Comparison of ENCODE assay signal across 8 cellular contexts in the genomic region with DNA sequence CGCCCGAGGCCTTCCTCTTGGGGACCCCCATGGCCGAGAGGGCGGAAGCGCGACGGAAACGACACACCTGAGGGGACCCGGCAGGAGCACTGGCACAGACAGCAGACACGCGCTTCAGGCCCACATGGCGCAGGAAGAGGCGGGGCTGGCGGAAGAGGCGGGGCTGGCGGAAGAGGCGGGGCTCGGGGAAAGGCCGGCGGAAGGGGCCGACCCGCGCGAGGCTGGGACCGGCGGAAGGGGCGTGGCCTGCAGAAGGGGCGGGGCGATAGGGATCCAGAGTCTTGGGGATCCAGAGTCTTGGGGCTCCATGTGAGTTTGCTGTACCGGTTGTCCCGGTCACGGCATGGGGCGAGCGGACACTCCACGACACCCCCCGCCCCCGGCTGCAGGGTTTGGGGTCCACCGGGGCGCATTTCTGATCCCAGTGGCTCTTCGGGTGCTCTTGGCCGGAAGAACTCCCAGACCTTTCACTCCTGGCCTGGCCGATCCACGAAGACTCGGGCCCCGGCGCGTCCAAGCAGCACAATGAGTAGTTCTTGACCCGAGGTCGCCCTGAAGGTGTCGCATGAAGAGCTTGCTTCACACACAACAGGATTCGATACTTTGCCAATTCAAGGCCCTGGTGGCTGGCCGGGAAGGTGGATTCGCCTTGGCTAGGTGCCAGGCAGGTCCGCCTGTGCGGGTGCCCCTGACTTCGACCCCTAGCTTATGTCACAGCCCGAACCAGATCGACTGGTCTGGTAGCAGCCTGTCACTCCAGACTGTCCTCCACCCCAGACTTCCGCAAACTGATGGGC. TPM values are rescaled to one million over a fixed set of nuclear protein-coding genes. Genes with fewer than 3 reads are reported as not detected.
DNase-seq lines count a peak whose midpoint lies in the region; ATAC-seq, FAIRE-seq and TF ChIP-seq lines count a peak whose summit lies in the region.

A gene with protein sequence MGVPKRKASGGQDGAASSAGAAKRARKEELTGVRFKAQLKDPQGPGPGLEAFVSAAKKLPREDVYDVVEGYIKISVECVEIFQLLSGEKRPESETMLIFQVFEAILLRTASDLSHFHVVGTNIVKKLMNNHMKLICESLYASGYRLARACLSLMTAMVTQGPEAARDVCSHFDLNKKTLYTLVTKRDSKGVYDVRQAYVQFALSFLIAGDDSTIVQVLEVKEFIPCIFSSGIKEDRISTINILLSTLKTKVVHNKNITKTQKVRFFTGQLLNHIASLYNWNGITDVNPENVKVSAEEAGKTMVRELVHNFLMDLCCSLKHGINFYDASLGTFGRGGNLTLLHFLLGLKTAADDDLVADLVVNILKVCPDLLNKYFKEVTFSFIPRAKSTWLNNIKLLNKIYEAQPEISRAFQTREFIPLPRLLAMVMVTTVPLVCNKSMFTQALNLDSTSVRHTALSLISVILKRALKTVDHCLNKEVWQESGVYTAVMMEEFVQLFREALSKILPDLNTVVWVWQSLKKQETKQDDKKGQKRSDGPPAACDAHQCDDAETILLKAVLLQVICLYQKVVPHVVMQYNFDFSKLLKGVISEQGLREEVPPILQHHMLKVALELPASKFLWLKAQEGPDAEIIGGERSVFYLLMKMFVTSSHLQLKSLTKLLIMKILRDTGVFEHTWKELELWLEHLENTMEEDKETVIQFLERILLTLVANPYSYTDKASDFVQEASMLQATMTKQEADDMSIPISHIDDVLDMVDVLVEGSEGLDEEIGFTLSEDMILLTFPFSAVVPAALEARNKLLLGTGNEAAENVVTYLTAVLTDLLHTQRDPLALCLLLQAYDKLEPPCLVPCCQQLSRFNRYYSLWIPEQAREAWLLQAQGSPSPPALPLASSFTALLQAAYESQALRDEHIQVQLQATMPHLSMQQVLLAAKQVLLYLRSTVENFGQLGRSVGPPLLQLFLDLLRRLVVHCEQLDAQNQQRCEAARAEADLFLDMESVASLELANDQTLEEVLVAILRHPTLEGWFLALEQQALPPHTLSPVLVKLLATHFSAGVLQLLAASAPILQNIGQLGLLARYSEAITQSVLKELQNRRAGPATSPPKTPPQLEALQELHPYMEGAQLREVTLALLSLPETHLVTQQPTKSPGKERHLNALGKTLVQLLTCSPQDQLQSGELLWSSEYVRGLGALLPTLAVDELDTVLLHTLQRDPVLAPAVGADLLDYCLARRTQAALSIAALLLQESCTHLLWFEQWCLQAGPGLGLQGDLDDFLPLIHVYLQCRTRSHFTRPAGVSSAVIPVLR (N-terminal part only) (minus strand): TSS at position 133 of the 797 bp plus-strand sequence. CDS start 102 bp downstream, at position 31.

- peaks cover 33% of the 10 kb centered on the region for H3K4me1 Mint-ChIP-seq in central memory CD8-positive, alpha-beta T cell

- peak within 1 kb of the TSS; percentile 92 for H2AFZ ChIP-seq in keratinocyte (ENCODE audit: control insufficient read depth, low read length)

- H3K36me3 ChIP-seq in keratinocyte (ENCODE audit: control insufficient read depth in 2 of 2, extremely low read depth in 1 of 2, insufficient read depth in 2 of 2, low read length in 2 of 2) = peaks cover 4 to 14% of the 10 kb centered on the region in 2 experiments

- DNase-seq in AG08396 (ENCODE audit: low spot score) = peak; percentile 95
- DNase-seq in NCI-H345 treated with DMSO at 0.1 percent for 48 hours (lab: John Stamatoyannopoulos, UW; ENCODE audit: unreplicated experiment) = peak; percentile 89
- DNase-seq in central memory CD8-positive, alpha-beta T cell (ENCODE audit: low spot score in 2 of 2) = peak; percentile 91 to 97
- no peak for DNase-seq in keratinocyte (ENCODE audit: low read depth, low spot score)
- DNase-seq in stimulated activated CD4-positive, alpha-beta T cell treated with anti-CD3 and anti-CD28 coated beads, Interleukin-15, amount 100 ng/mL, for 1 hour (ENCODE audit: low read depth in 1 of 2, low spot score in 1 of 2) = peak; percentile 90 to 97

- no peak for TF ChIP-seq CTCF in keratinocyte (optimal IDR thresholded peaks at IDR 0.05 in 1 of 3, IDR thresholded peaks at IDR 0.05 in 1 of 3, conservative IDR thresholded peaks at IDR 0.05 in 1 of 3; ENCODE audit: extremely low read depth in 1 of 3, insufficient read depth in 2 of 3, low read length in 3 of 3)

- peak within 1 kb of the TSS; percentile 74 for H3K27ac ChIP-seq in keratinocyte (ENCODE audit: control insufficient read depth, insufficient read depth, low read length)

- peak within 1 kb of the TSS; percentile 80 for H3K4me3 Mint-ChIP-seq in central memory CD8-positive, alpha-beta T cell

- peak within 1 kb of the TSS; percentile 97 for H3K4me2 ChIP-seq in keratinocyte (ENCODE audit: control insufficient read depth, extremely low read depth, insufficient read depth, low read depth, low read length)

- peaks cover 40% of the 10 kb centered on the region for H3K79me2 ChIP-seq in keratinocyte (ENCODE audit: control insufficient read depth, insufficient read depth, low read length)

- dilution Hi-C loops in keratinocyte (cut with MboI; ENCODE audit: extremely low pct_ligation_motif_present, low sequenced_read_pairs) = no loop called here

- H3K27me3 ChIP-seq in keratinocyte (ENCODE audit: control insufficient read depth, extremely low read depth, insufficient read depth, low read length) = no peaks in the 10 kb centered on the region

- H3K9me1 ChIP-seq in keratinocyte (ENCODE audit: control insufficient read depth, extremely low read depth, insufficient read depth, low read length) = peaks cover 3% of the 10 kb centered on the region

- peak within 1 kb of the TSS; percentile 44 for H3K27ac Mint-ChIP-seq in central memory CD8-positive, alpha-beta T cell (ENCODE audit: low read depth)

- H3K4me3 ChIP-seq in keratinocyte (ENCODE audit: control insufficient read depth in 2 of 3, extremely low read depth in 1 of 3, insufficient read depth in 2 of 3, low read depth in 1 of 3, low read length in 3 of 3) = peak within 1 kb of the TSS; percentile 86 to 95 (median 91)

- peaks cover 14% of the 10 kb centered on the region for H3K4me1 ChIP-seq in keratinocyte (ENCODE audit: control insufficient read depth, extremely low read depth, insufficient read depth, low read length)

- no peak for FAIRE-seq in keratinocyte (lab: Jason Lieb, UNC)

- peaks cover 7% of the 10 kb centered on the region for H4K20me1 ChIP-seq in keratinocyte (ENCODE audit: control insufficient read depth, extremely low read depth, insufficient read depth, low read length)

- no peaks in the 10 kb centered on the region for H3K9me3 Mint-ChIP-seq in central memory CD8-positive, alpha-beta T cell

- peaks cover 14% of the 10 kb centered on the region for H3K27me3 Mint-ChIP-seq in central memory CD8-positive, alpha-beta T cell

- H3K9me3 ChIP-seq in keratinocyte (ENCODE audit: control insufficient read depth, low read depth, low read length) = no peaks in the 10 kb centered on the region

- peak; percentile 96 for ATAC-seq in GM18909 (IDR thresholded peaks at IDR 0.05; ENCODE audit: poor library complexity, unreplicated experiment)
- peak; percentile 86 for ATAC-seq in HG03139 (IDR thresholded peaks at IDR 0.05; ENCODE audit: unreplicated experiment)
- ATAC-seq in activated CD4-positive, CD25-positive, alpha-beta regulatory T cell treated with anti-CD3 and anti-CD28 coated beads, Interleukin-2, amount 50 U/mL, for 24 hours = peak; percentile 96
- ATAC-seq in central memory CD8-positive, alpha-beta T cell (replicated peaks; ENCODE audit: extremely low read depth, poor library complexity, severe bottlenecking) = peak; percentile 99

- H3K36me3 Mint-ChIP-seq in central memory CD8-positive, alpha-beta T cell (ENCODE audit: insufficient read depth) = peaks cover 1% of the 10 kb centered on the region

- peak within 1 kb of the TSS; percentile 82 for H3K9ac ChIP-seq in keratinocyte (ENCODE audit: control insufficient read depth, extremely low read depth, insufficient read depth, low read length)

RNA-seq across cellular contexts. Expression of the gene that starts here (rescaled TPM):
- polyA plus RNA-seq in keratinocyte = 7.3 to 11.3 TPM (median 9.0 TPM) in 3 replicates
- 4.9 TPM for polyA plus RNA-seq in keratinocyte (2011; ENCODE audit: low read depth)
- polyA plus RNA-seq in keratinocyte (2011; cell fraction: cytosol; rRNA removed) = 5.5 and 6.0 TPM in 2 replicates
- 26.3 and 27.4 TPM in 2 replicates for polyA plus RNA-seq in keratinocyte (2011; cell fraction: nucleus; rRNA removed)
- 7.1 and 15.0 TPM in 2 replicates for polyA plus RNA-seq in keratinocyte (2012; ENCODE audit: low replicate concordance)
- 20.4 to 31.0 TPM (median 28.1 TPM) in 3 replicates for polyA minus RNA-seq in keratinocyte
- 15.7 TPM for polyA minus RNA-seq in keratinocyte (2011; cell fraction: cytosol; rRNA and poly(A)+ RNA removed)
- 53.4 and 72.7 TPM in 2 replicates for polyA minus RNA-seq in keratinocyte (2011; cell fraction: nucleus; rRNA and poly(A)+ RNA removed)
